Comparison of ENCODE assay signal across 15 cellular contexts in the genomic region with DNA sequence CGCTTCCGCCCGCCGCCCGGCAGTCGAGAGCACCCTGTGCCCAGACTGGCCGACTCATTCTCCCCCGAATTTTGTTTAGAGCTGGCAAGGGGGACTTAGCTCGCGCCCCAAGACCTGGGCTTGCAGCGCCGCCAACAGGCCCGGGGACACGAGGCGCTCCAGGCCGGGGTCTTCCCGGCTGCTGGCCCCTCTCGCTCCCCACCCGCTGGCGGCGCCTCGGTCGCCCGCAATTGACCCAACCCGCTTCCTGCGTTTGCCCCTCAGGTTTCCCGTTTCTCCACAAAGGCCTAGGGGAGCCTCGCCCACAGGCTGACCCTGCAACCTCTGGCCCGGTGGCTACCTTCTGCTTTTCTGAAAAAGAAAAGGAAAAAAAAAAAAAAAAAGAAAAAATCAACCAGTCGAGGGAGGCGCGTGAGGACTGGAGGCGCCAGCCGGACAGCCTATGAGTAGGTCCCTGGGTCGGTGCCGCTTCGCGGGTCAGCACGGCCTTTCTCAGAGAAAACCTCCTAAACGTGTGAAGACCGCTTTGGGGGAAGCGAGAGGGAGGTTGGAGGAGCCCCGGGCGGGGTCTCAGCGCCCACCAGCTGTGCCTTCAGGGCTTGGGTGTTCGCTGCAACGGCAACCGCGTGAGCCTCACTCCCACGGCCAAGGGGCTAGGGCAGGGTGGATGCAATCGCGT. TPM values are rescaled to one million over a fixed set of nuclear protein-coding genes. Genes with fewer than 3 reads are reported as not detected.
DNase-seq lines count a peak whose midpoint lies in the region; ATAC-seq and TF ChIP-seq lines count a peak whose summit lies in the region.
"Had no signal": no experiment of that assay in that cellular context is flagged by ENCODE, and none has a peak within 500 bp of the region (broad histone marks: within the 10 kb centered on the region; RNA-seq: fewer than 3 reads in every experiment).

No MANE protein-coding gene starts in this region.

- H3K36me3 Mint-ChIP-seq in progenitor cell of endocrine pancreas (ENCODE audit: insufficient read depth), result no peaks in the 10 kb centered on the region
- H3K36me3 Mint-ChIP-seq: IgD-negative memory B cell had no signal

- 12% methylated on average over 20 of the region's 52 CpGs for WGBS in SK-N-SH (ENCODE audit: low lambda C conversion rate)
- WGBS in suprapubic skin, result 21% methylated on average over 52 of the region's 52 CpGs

- H3K79me2 ChIP-seq in SK-N-SH (ENCODE audit: insufficient read depth), result no peaks in the 10 kb centered on the region

- H3K9ac ChIP-seq in SK-N-SH, result no peak overlapping the region
- H3K9ac ChIP-seq in NT2/D1 (ENCODE audit: insufficient read length, low read depth), result peak overlapping the region; percentile 54
- H3K9ac ChIP-seq in iPS-15b (ENCODE audit: low read depth, low read length), result no peak overlapping the region

- POLR2A ChIA-PET in SK-N-SH (lab: Yijun Ruan, JAX), result interaction anchor here (0.7 kb wide), 1 partner anchor 552 kb away, joined by 4 read pairs; no protein-coding TSS in a partner anchor

- no peaks in the 10 kb centered on the region for H3F3A ChIP-seq in SK-N-SH (replicated peaks; ENCODE audit: insufficient read depth)

- H3K4me3 Mint-ChIP-seq in progenitor cell of endocrine pancreas (ENCODE audit: low read depth), result no peak overlapping the region
- H3K4me3 Mint-ChIP-seq: activated CD4-positive, alpha-beta T cell treated with anti-CD3 and anti-CD28 coated beads, Interleukin-2, amount 10 ng/mL, durations not matched to agents 7 days and 5 days; T-helper 1 cell treated with Interleukin-12 subunit alpha and Interleukin-12 subunit beta and Interleukin-4 antibody, amounts not matched to agents 30 μg/mL and 1 μg/mL, for 36 hours had no signal

- H3K4me3 ChIP-seq in SK-N-SH (ENCODE audit: low read depth in 2 of 2, low read length in 1 of 2) (no peak overlapping the region), NT2/D1 (ENCODE audit: insufficient read length, low read depth) (peak overlapping the region; percentile 29), iPS-15b (ENCODE audit: low read depth, low read length) (peak overlapping the region; percentile 68), suprapubic skin (no peak overlapping the region)

- CTCF ChIA-PET in SK-N-SH (lab: Yijun Ruan, JAX), result interaction anchor here (0.6 to 3.6 kb wide), 10 partner anchors 10 to 390 kb away, joined by 3 to 25 read pairs (median 5); no protein-coding TSS in a partner anchor

- H3K9me3 ChIP-seq in SK-N-SH (no peaks in the 10 kb centered on the region), NT2/D1 (ENCODE audit: insufficient read depth, low read length) (peaks cover 15% of the 10 kb centered on the region), iPS-15b (ENCODE audit: control insufficient read depth, insufficient read depth, low read length) (no peaks in the 10 kb centered on the region), suprapubic skin (no peaks in the 10 kb centered on the region)

- TF ChIP-seq RAD21 in SK-N-SH (IDR thresholded peaks at IDR 0.05; ENCODE audit: low read length), result no peak

- H4K20me1 ChIP-seq in SK-N-SH (ENCODE audit: insufficient read depth), result peaks cover 20% of the 10 kb centered on the region

- H3K36me3 ChIP-seq in SK-N-SH (replicated peaks in 1 of 2; ENCODE audit: control insufficient read depth in 1 of 2, insufficient read depth in 2 of 2, low read length in 1 of 2) (no peaks in the 10 kb centered on the region), NT2/D1 (ENCODE audit: insufficient read depth, insufficient read length, low read length) (no peaks in the 10 kb centered on the region), iPS-15b (ENCODE audit: control insufficient read depth, insufficient read depth, low read length) (no peaks in the 10 kb centered on the region), suprapubic skin (no peaks in the 10 kb centered on the region)

- H3K4me2 ChIP-seq in SK-N-SH, result no peak overlapping the region

- H3K27me3 Mint-ChIP-seq in progenitor cell of endocrine pancreas, result peaks cover 99% of the 10 kb centered on the region

- H3K27ac Mint-ChIP-seq in progenitor cell of endocrine pancreas, result no peak overlapping the region
- H3K27ac Mint-ChIP-seq: activated CD4-positive, alpha-beta T cell treated with anti-CD3 and anti-CD28 coated beads, Interleukin-2, amount 10 ng/mL, durations not matched to agents 7 days and 5 days; T-helper 1 cell treated with Interleukin-12 subunit alpha and Interleukin-12 subunit beta and Interleukin-4 antibody, amounts not matched to agents 30 μg/mL and 1 μg/mL, for 36 hours had no signal

- no peak for TF ChIP-seq CTCF in SK-N-SH (IDR thresholded peaks at IDR 0.05)
- TF ChIP-seq CTCF in progenitor cell of endocrine pancreas (IDR thresholded peaks at IDR 0.05; ENCODE audit: unreplicated experiment), result peak; percentile 44
- TF ChIP-seq CTCF in suprapubic skin (IDR thresholded peaks at IDR 0.05), result no peak

- H3K27me3 ChIP-seq in SK-N-SH (ENCODE audit: insufficient read depth), result peaks cover 95% of the 10 kb centered on the region
- peaks cover 97% of the 10 kb centered on the region for H3K27me3 ChIP-seq in NT2/D1 (ENCODE audit: insufficient read depth, insufficient read length)
- H3K27me3 ChIP-seq in iPS-15b (ENCODE audit: control insufficient read depth, insufficient read depth, low read length), result peaks cover 94% of the 10 kb centered on the region
- peaks cover 92% of the 10 kb centered on the region for H3K27me3 ChIP-seq in suprapubic skin

- H3K27ac ChIP-seq in SK-N-SH (ENCODE audit: low read depth in 2 of 2, low read length in 1 of 2), result no peak overlapping the region
- no peak overlapping the region for H3K27ac ChIP-seq in suprapubic skin

- ATAC-seq in SK-N-SH treated with all-trans-retinoic acid at 6 μM for 48 hours, result no peak

- H3K4me1 ChIP-seq in SK-N-SH (ENCODE audit: control insufficient read depth in 1 of 2, insufficient read depth in 2 of 2, low read depth in 1 of 2, low read length in 1 of 2), result peaks cover 0 to 8% of the 10 kb centered on the region in 2 experiments; a peak in 1 of 4 replicates
- H3K4me1 ChIP-seq in NT2/D1 (ENCODE audit: insufficient read depth, insufficient read length), result peaks cover 7% of the 10 kb centered on the region
- peaks cover 15% of the 10 kb centered on the region for H3K4me1 ChIP-seq in iPS-15b (ENCODE audit: control insufficient read depth, insufficient read depth, low read length)
- H3K4me1 ChIP-seq in suprapubic skin, result peaks cover 50% of the 10 kb centered on the region

- H2AFZ ChIP-seq in SK-N-SH (ENCODE audit: low read depth), result no peak overlapping the region

- no peak for TF ChIP-seq EP300 in SK-N-SH (IDR thresholded peaks at IDR 0.05; ENCODE audit: borderline replicate concordance in 1 of 2, low read depth in 1 of 2, low read length in 1 of 2)
- no peak for TF ChIP-seq EP300 in suprapubic skin (IDR thresholded peaks at IDR 0.05)

- H3K9me3 Mint-ChIP-seq in progenitor cell of endocrine pancreas (ENCODE audit: low read depth), result no peaks in the 10 kb centered on the region
- H3K9me3 Mint-ChIP-seq: activated CD4-positive, alpha-beta T cell treated with anti-CD3 and anti-CD28 coated beads, Interleukin-2, amount 10 ng/mL, durations not matched to agents 7 days and 5 days; T-helper 1 cell treated with Interleukin-12 subunit alpha and Interleukin-12 subunit beta and Interleukin-4 antibody, amounts not matched to agents 30 μg/mL and 1 μg/mL, for 36 hours had no signal

- no peaks in the 10 kb centered on the region for H3K9me2 ChIP-seq in SK-N-SH

- no peak for TF ChIP-seq POLR2A in suprapubic skin (IDR thresholded peaks at IDR 0.05)

- DNase-seq in SK-N-SH, result peak; percentile 55
- no peak for DNase-seq in NT2/D1 (ENCODE audit: low read depth, low spot score)
- DNase-seq in progenitor cell of endocrine pancreas (ENCODE audit: low spot score, unreplicated experiment), result no peak
- DNase-seq in suprapubic skin (ENCODE audit: low spot score in 2 of 2), result no peak
- no peak for DNase-seq in DMS153 (lab: John Stamatoyannopoulos, UW)
- DNase-seq in HCEC 1CT, result no peak
- DNase-seq: 8988T; activated CD4-positive, alpha-beta T cell treated with anti-CD3 and anti-CD28 coated beads, Interleukin-2, amount 10 ng/mL, durations not matched to agents 7 days and 5 days; NCI-H1417; NCI-H345 had no signal

- H3K4me1 Mint-ChIP-seq in progenitor cell of endocrine pancreas (ENCODE audit: low read depth), result peaks cover 5% of the 10 kb centered on the region

TF ChIP-seq in SK-N-SH, 30 proteins besides CTCF, POLR2A, EP300 and RAD21:
- TF ChIP-seq GATA2 (CRISPR knock-in tag; IDR thresholded peaks at IDR 0.05) (no peak), EZH2phosphoT487 (IDR thresholded peaks at IDR 0.05; ENCODE audit: borderline replicate concordance, low read depth) (peak; percentile 70; the same call in 1 of the 2 replicates)

TF ChIP-seq in SK-N-SH treated with all-trans-retinoic acid at 6 μM for 48 hours, 23 proteins besides CTCF, POLR2A, EP300 and RAD21:
- TF ChIP-seq CREB5 (CRISPR knock-in tag; IDR thresholded peaks at IDR 0.05; ENCODE audit: low read depth) (no peak), ISL1 (CRISPR knock-in tag; IDR thresholded peaks at IDR 0.05) (no peak), GLIS3 (CRISPR knock-in tag; IDR thresholded peaks at IDR 0.05) (no peak), ZFP30 (CRISPR knock-in tag; IDR thresholded peaks at IDR 0.05) (no peak), ZNF8 (CRISPR knock-in tag; IDR thresholded peaks at IDR 0.05) (no peak), RARB (CRISPR knock-in tag; IDR thresholded peaks at IDR 0.05) (no peak)

RNA-seq across cellular contexts. Expression of gene FOXL2, which starts 7.2 kb away (rescaled TPM):
- not detected in 2 replicates for polyA plus RNA-seq in SK-N-SH (2012; rRNA removed)
- not detected in 2 replicates for polyA plus RNA-seq in SK-N-SH (2012; cell fraction: cytosol; rRNA removed)
- 0.02 TPM in 1 of 2 replicates, not detected in the other for polyA plus RNA-seq in SK-N-SH (2012; cell fraction: nucleus; rRNA removed)
- total RNA-seq in progenitor cell of endocrine pancreas (0.09 and 0.12 TPM in 2 replicates), suprapubic skin (under 1 TPM in 1 of 4 donors, not detected in 3; 0.30 TPM)
- total RNA-seq: activated CD4-positive, alpha-beta T cell treated with anti-CD3 and anti-CD28 coated beads, Interleukin-2, amount 10 ng/mL, durations not matched to agents 7 days and 5 days; temporal lobe had no signal
- polyA plus RNA-seq: IgD-negative memory B cell had no signal

RNA-seq across cellular contexts. Expression of gene FOXL2NB, which starts 7.3 kb away (rescaled TPM):
- polyA plus RNA-seq in SK-N-SH (2012; rRNA removed), result not detected in 2 replicates
- polyA plus RNA-seq in SK-N-SH (2012; cell fraction: cytosol; rRNA removed), result 0.01 TPM in 1 of 2 replicates, not detected in the other
- 0.04 TPM in 1 of 2 replicates, not detected in the other for polyA plus RNA-seq in SK-N-SH (2012; cell fraction: nucleus; rRNA removed)
- total RNA-seq in progenitor cell of endocrine pancreas (not detected in 2 replicates), suprapubic skin (under 1 TPM in 1 of 4 donors, not detected in 3; 0.26 TPM)
- total RNA-seq: activated CD4-positive, alpha-beta T cell treated with anti-CD3 and anti-CD28 coated beads, Interleukin-2, amount 10 ng/mL, durations not matched to agents 7 days and 5 days had no signal
- polyA plus RNA-seq: IgD-negative memory B cell had no signal

Comparison
In these comparisons a context has a peak if more than half of its experiments do, and no peak if none do; other contexts are left out.
1. H3K4me3 ChIP-seq: peak in NT2/D1 (single experiment) and iPS-15b (single experiment); none in SK-N-SH (0 of 2) and suprapubic skin (single experiment).